10 cellular contexts compared by ENCODE assay signal in the genomic region with DNA sequence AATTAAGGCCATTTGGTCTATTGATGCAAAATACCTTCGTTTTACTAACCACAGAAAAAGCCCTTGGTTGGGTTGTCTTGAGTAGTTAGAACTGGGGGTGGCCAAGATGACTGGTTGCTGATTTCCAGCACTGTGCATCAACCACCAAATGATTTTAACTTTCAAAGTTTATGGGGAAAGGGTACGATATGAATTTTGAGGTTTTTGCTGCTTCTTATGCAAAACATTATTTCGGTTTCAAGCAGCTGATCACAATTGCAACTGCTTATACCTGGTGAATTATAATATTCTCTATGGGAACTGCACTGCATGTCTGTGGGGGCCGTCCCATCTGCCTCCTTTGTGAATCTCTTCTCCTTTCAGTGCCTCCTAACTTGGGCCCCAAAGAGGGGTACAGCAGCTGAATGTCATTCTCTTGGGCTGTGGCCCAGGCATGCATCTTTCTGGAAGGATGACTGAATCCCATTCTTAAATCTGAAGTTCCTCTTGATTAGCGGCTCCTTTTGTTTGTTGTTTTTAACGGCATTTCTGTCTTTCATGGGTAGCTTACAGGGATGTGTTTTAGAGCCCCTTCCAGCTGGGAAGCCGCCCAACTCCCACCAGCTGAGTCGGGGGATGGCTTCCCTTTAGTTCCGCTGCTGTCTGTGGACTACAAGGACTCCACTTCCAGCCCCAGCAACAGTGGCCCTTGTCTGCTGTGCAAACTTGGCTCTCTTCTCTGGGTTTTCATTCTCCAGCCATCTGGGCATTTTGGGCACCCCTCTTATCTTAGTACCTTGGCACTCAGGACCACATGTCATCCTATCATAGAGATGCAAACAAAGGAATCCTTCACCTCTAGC.
DNase-seq lines count a peak whose midpoint lies in the region; ATAC-seq and TF ChIP-seq lines count a peak whose summit lies in the region.
"Had no signal": no experiment of that assay in that cellular context is flagged by ENCODE, and none has a peak within 500 bp of the region (broad histone marks: within the 10 kb centered on the region; RNA-seq: fewer than 3 reads in every experiment).

No MANE protein-coding gene starts in this region.

- H3K27me3 Mint-ChIP-seq in activated naive CD4-positive, alpha-beta T cell treated with anti-CD3 and anti-CD28 coated beads, Interleukin-2, amount 10 ng/mL, durations not matched to agents 7 days and 5 days = no peaks in the 10 kb centered on the region
- H3K27me3 Mint-ChIP-seq in activated B cell treated with CpG ODN at 0.5 μM for 24 hours = no peaks in the 10 kb centered on the region
- no peaks in the 10 kb centered on the region for H3K27me3 Mint-ChIP-seq in chondrocyte (ENCODE audit: low read depth)
- H3K27me3 Mint-ChIP-seq: dendritic cell treated with granulocyte-macrophage colony-stimulating factor and Interleukin-4, amounts not matched to agents 40 ng/mL and 50 ng/mL, for 4 days had no signal

- H3K36me3 Mint-ChIP-seq in activated naive CD4-positive, alpha-beta T cell treated with anti-CD3 and anti-CD28 coated beads, Interleukin-2, amount 10 ng/mL, durations not matched to agents 7 days and 5 days = peaks cover 2% of the 10 kb centered on the region
- H3K36me3 Mint-ChIP-seq in activated B cell treated with CpG ODN at 0.5 μM for 24 hours (ENCODE audit: low read depth) (no peaks in the 10 kb centered on the region), chondrocyte (ENCODE audit: low read depth) (peaks cover 1% of the 10 kb centered on the region)

- no peak overlapping the region for H3K4me3 Mint-ChIP-seq in activated naive CD4-positive, alpha-beta T cell treated with anti-CD3 and anti-CD28 coated beads, Interleukin-2, amount 10 ng/mL, durations not matched to agents 7 days and 5 days
- H3K4me3 Mint-ChIP-seq in activated B cell treated with CpG ODN at 0.5 μM for 24 hours (peak overlapping the region; percentile 62), chondrocyte (ENCODE audit: unreplicated experiment) (no peak overlapping the region)
- H3K4me3 Mint-ChIP-seq: dendritic cell treated with granulocyte-macrophage colony-stimulating factor and Interleukin-4, amounts not matched to agents 40 ng/mL and 50 ng/mL, for 4 days; T-helper 1 cell treated with Interleukin-12 subunit alpha and Interleukin-12 subunit beta and Interleukin-4 antibody, amounts not matched to agents 30 μg/mL and 1 μg/mL, for 36 hours had no signal

- POLR2A ChIA-PET in activated B cell treated with CpG ODN at 0.5 μM for 24 hours (lab: Charles Lee) = interaction anchor here (0.7 to 12.5 kb wide), 35 partner anchors 10 to 504 kb away, joined by 3 to 251 read pairs (median 6); a partner anchor contains a TSS

- H3K27ac Mint-ChIP-seq in activated naive CD4-positive, alpha-beta T cell treated with anti-CD3 and anti-CD28 coated beads, Interleukin-2, amount 10 ng/mL, durations not matched to agents 7 days and 5 days = no peak overlapping the region
- H3K27ac Mint-ChIP-seq in activated B cell treated with CpG ODN at 0.5 μM for 24 hours = peak overlapping the region; percentile 94
- no peak overlapping the region for H3K27ac Mint-ChIP-seq in chondrocyte (ENCODE audit: unreplicated experiment)
- H3K27ac Mint-ChIP-seq: T-helper 1 cell treated with Interleukin-12 subunit alpha and Interleukin-12 subunit beta and Interleukin-4 antibody, amounts not matched to agents 30 μg/mL and 1 μg/mL, for 36 hours had no signal

- intact Hi-C loops in activated B cell treated with CpG ODN at 0.5 μM for 24 hours (cut with micrococcal nuclease) (loop anchor here (1.0 to 2.0 kb wide), 9 partner anchors 10 to 503 kb away; a partner anchor contains a TSS), left cardiac atrium (cut with DNase I) (no loop called here)

- ATAC-seq in HG02852 (IDR thresholded peaks at IDR 0.05; ENCODE audit: unreplicated experiment) (peak; percentile 92), activated B cell treated with CpG ODN at 0.5 μM for 24 hours (ENCODE audit: low read depth) (peak; percentile 84), left cardiac atrium (no peak)
- peak; percentile 92 for ATAC-seq in stimulated activated naive CD8-positive, alpha-beta T cell treated with anti-CD3 and anti-CD28 coated beads, Interleukin-15, Interleukin-2, amounts not matched to agents 100 U/mL and 50 U/mL, for 24 hours

- peaks cover 7% of the 10 kb centered on the region for H3K4me1 Mint-ChIP-seq in activated naive CD4-positive, alpha-beta T cell treated with anti-CD3 and anti-CD28 coated beads, Interleukin-2, amount 10 ng/mL, durations not matched to agents 7 days and 5 days
- H3K4me1 Mint-ChIP-seq in activated B cell treated with CpG ODN at 0.5 μM for 24 hours (peaks cover 91% of the 10 kb centered on the region), chondrocyte (ENCODE audit: low read depth) (peaks cover 11% of the 10 kb centered on the region)

- CTCF ChIA-PET in activated naive CD4-positive, alpha-beta T cell treated with anti-CD3 and anti-CD28 coated beads, Interleukin-2, amount 10 ng/mL, durations not matched to agents 7 days and 5 days (lab: Charles Lee) = interaction anchor here (0.7 to 1.5 kb wide), 2 partner anchors 9 to 18 kb away, joined by 3 to 4 read pairs; no protein-coding TSS in a partner anchor
- CTCF ChIA-PET in activated B cell treated with CpG ODN at 0.5 μM for 24 hours (lab: Charles Lee) = interaction anchor here (1.0 to 3.1 kb wide), 7 partner anchors 15 to 531 kb away, joined by 3 to 15 read pairs (median 4); no protein-coding TSS in a partner anchor

- H3K9me3 Mint-ChIP-seq in activated naive CD4-positive, alpha-beta T cell treated with anti-CD3 and anti-CD28 coated beads, Interleukin-2, amount 10 ng/mL, durations not matched to agents 7 days and 5 days = no peaks in the 10 kb centered on the region
- H3K9me3 Mint-ChIP-seq in activated B cell treated with CpG ODN at 0.5 μM for 24 hours = no peaks in the 10 kb centered on the region
- H3K9me3 Mint-ChIP-seq in chondrocyte (ENCODE audit: low read depth) = no peaks in the 10 kb centered on the region
- H3K9me3 Mint-ChIP-seq: dendritic cell treated with granulocyte-macrophage colony-stimulating factor and Interleukin-4, amounts not matched to agents 40 ng/mL and 50 ng/mL, for 4 days had no signal

- peak; percentile 53 for DNase-seq in activated naive CD4-positive, alpha-beta T cell treated with Interleukin-2 at 50 U/mL for 16 hours
- no peak for DNase-seq in activated naive CD4-positive, alpha-beta T cell treated with anti-CD3 and anti-CD28 coated beads, Interleukin-2, amount 10 ng/mL, durations not matched to agents 7 days and 5 days
- DNase-seq in activated B cell treated with CpG ODN at 0.5 μM for 24 hours (no peak), left cardiac atrium (no peak), chondrocyte (ENCODE audit: low spot score) (no peak), mucosa of gallbladder (ENCODE audit: low spot score) (no peak)
- DNase-seq in stimulated activated naive CD8-positive, alpha-beta T cell treated with anti-CD3 and anti-CD28 coated beads, Interleukin-15, Interleukin-2, amounts not matched to agents 100 U/mL and 50 U/mL, for 24 hours = peak; percentile 31

- TF ChIP-seq CTCF in activated B cell treated with CpG ODN at 0.5 μM for 24 hours (IDR thresholded peaks at IDR 0.05) (no peak), chondrocyte (IDR thresholded peaks at IDR 0.05) (no peak)

Comparison
In these comparisons a context has a peak if more than half of its experiments do, and no peak if none do; other contexts are left out.
1. DNase-seq: peak in activated naive CD4-positive, alpha-beta T cell treated with Interleukin-2 at 50 U/mL for 16 hours (single experiment) and stimulated activated naive CD8-positive, alpha-beta T cell treated with anti-CD3 and anti-CD28 coated beads, Interleukin-15, Interleukin-2, amounts not matched to agents 100 U/mL and 50 U/mL, for 24 hours (single experiment); none in activated naive CD4-positive, alpha-beta T cell treated with anti-CD3 and anti-CD28 coated beads, Interleukin-2, amount 10 ng/mL, durations not matched to agents 7 days and 5 days (single experiment), activated B cell treated with CpG ODN at 0.5 μM for 24 hours (single experiment), left cardiac atrium (single experiment), chondrocyte (single experiment) and mucosa of gallbladder (single experiment).
2. ATAC-seq: peak in HG02852 (single experiment), activated B cell treated with CpG ODN at 0.5 μM for 24 hours (single experiment) and stimulated activated naive CD8-positive, alpha-beta T cell treated with anti-CD3 and anti-CD28 coated beads, Interleukin-15, Interleukin-2, amounts not matched to agents 100 U/mL and 50 U/mL, for 24 hours (single experiment); none in left cardiac atrium (0 of 2).